19 cellular contexts compared by ENCODE assay signal in genomic region chr21:43631411-43632107, GRCh38. TPM values are rescaled to one million over a fixed set of nuclear protein-coding genes. Genes with fewer than 3 reads are reported as not detected.
DNase-seq lines count a peak whose midpoint lies in the region; ATAC-seq and TF ChIP-seq lines count a peak whose summit lies in the region.
"Had no signal": no experiment of that assay in that cellular context is flagged by ENCODE, and none has a peak within 500 bp of the region (broad histone marks: within the 10 kb centered on the region; RNA-seq: fewer than 3 reads in every experiment).

No MANE protein-coding gene starts in this region.

- intact Hi-C loops in activated T-helper 1 cell treated with anti-CD3 and anti-CD28 coated beads, Interleukin-12 subunit alpha, Interleukin-12 subunit beta, Interleukin-2, Interleukin-4 antibody, amounts not matched to agents 30 ng/mL and 10 ng/mL and 1 ng/mL, durations not matched to agents 14 hours and 24 hours and 36 hours (cut with micrococcal nuclease): no loop called here

- no peak for TF ChIP-seq POLR2A in tibial nerve (IDR thresholded peaks at IDR 0.05)

- H3K9ac ChIP-seq in mesenchymal stem cell (ENCODE audit: low read length): no peak overlapping the region

- H4K8ac ChIP-seq in mesenchymal stem cell (ENCODE audit: low read length): peak overlapping the region; percentile 7

- no peaks in the 10 kb centered on the region for H3K9me3 Mint-ChIP-seq in activated naive CD8-positive, alpha-beta T cell treated with anti-CD3 and anti-CD28 coated beads, Interleukin-2, amount 50 U/mL, for 24 hours
- H3K9me3 Mint-ChIP-seq in activated naive CD8-positive, alpha-beta T cell treated with anti-CD3 and anti-CD28 coated beads for 36 hours: no peaks in the 10 kb centered on the region
- H3K9me3 Mint-ChIP-seq in activated T-helper 1 cell treated with anti-CD3 and anti-CD28 coated beads, Interleukin-12 subunit alpha, Interleukin-12 subunit beta, Interleukin-2, Interleukin-4 antibody, amounts not matched to agents 30 ng/mL and 10 ng/mL and 1 ng/mL, durations not matched to agents 14 hours and 24 hours and 36 hours: no peaks in the 10 kb centered on the region
- H3K9me3 Mint-ChIP-seq: CD4-positive, alpha-beta T cell had no signal

- no peak overlapping the region for H2BK5ac ChIP-seq in mesenchymal stem cell (ENCODE audit: low read depth, low read length, poor library complexity, severe bottlenecking)

- TF ChIP-seq EP300 in tibial nerve (IDR thresholded peaks at IDR 0.05): no peak

- peak overlapping the region in 1 of 2 experiments; percentile 24 for H3K4ac ChIP-seq in mesenchymal stem cell (ENCODE audit: low read depth in 1 of 2, low read length in 2 of 2)

- peak overlapping the region in 1 of 2 experiments; percentile 35 for H3K14ac ChIP-seq in mesenchymal stem cell (ENCODE audit: low read length in 2 of 2)

- H3K18ac ChIP-seq in mesenchymal stem cell (ENCODE audit: low read depth in 1 of 2, low read length in 2 of 2): peak overlapping the region; percentile 4 to 11

- no peaks in the 10 kb centered on the region for H3K4me1 Mint-ChIP-seq in activated naive CD8-positive, alpha-beta T cell treated with anti-CD3 and anti-CD28 coated beads, Interleukin-2, amount 50 U/mL, for 24 hours
- no peaks in the 10 kb centered on the region for H3K4me1 Mint-ChIP-seq in activated naive CD8-positive, alpha-beta T cell treated with anti-CD3 and anti-CD28 coated beads for 36 hours
- H3K4me1 Mint-ChIP-seq in activated T-helper 1 cell treated with anti-CD3 and anti-CD28 coated beads, Interleukin-12 subunit alpha, Interleukin-12 subunit beta, Interleukin-2, Interleukin-4 antibody, amounts not matched to agents 30 ng/mL and 10 ng/mL and 1 ng/mL, durations not matched to agents 14 hours and 24 hours and 36 hours (ENCODE audit: low read depth): no peaks in the 10 kb centered on the region
- H3K4me1 Mint-ChIP-seq: H9 had no signal

- no peak overlapping the region for H3K27ac ChIP-seq in mesenchymal stem cell (ENCODE audit: low read length, poor library complexity, severe bottlenecking)
- H3K27ac ChIP-seq in tibial nerve: no peak overlapping the region
- H3K27ac ChIP-seq: 22Rv1, C4-2B, HL-60 had no signal

- H3K4me3 Mint-ChIP-seq in activated naive CD8-positive, alpha-beta T cell treated with anti-CD3 and anti-CD28 coated beads, Interleukin-2, amount 50 U/mL, for 24 hours: no peak overlapping the region
- H3K4me3 Mint-ChIP-seq in activated naive CD8-positive, alpha-beta T cell treated with anti-CD3 and anti-CD28 coated beads for 36 hours: no peak overlapping the region
- H3K4me3 Mint-ChIP-seq in activated T-helper 1 cell treated with anti-CD3 and anti-CD28 coated beads, Interleukin-12 subunit alpha, Interleukin-12 subunit beta, Interleukin-2, Interleukin-4 antibody, amounts not matched to agents 30 ng/mL and 10 ng/mL and 1 ng/mL, durations not matched to agents 14 hours and 24 hours and 36 hours: no peak overlapping the region
- H3K4me3 Mint-ChIP-seq: CD4-positive, alpha-beta T cell; H9 had no signal

- WGBS in mesenchymal stem cell: 92% methylated on average over 14 of the region's 14 CpGs
- 84 to 94% methylated on average over 14 of the region's 14 CpGs for WGBS in tibial nerve, 2 donors

- peak overlapping the region; percentile 32 to 60 for H2BK12ac ChIP-seq in mesenchymal stem cell (ENCODE audit: low read length in 2 of 2)

- H3K36me3 ChIP-seq in mesenchymal stem cell (ENCODE audit: control insufficient read depth in 1 of 2, insufficient read depth in 2 of 2, low read depth in 1 of 2, low read length in 2 of 2) (peaks cover 3 to 4% of the 10 kb centered on the region in 2 experiments), tibial nerve (peaks cover 0 to 22% (median 0%) of the 10 kb centered on the region in 3 donors)

- ATAC-seq in activated naive CD8-positive, alpha-beta T cell treated with anti-CD3 and anti-CD28 coated beads, Interleukin-2, amount 50 U/mL, for 24 hours: no peak
- no peak for ATAC-seq in HG03342 (IDR thresholded peaks at IDR 0.05; ENCODE audit: unreplicated experiment)
- ATAC-seq: A549 had no signal

- H2BK15ac ChIP-seq in mesenchymal stem cell (ENCODE audit: low read depth, poor library complexity, severe bottlenecking): no peak overlapping the region

- no peak overlapping the region for H3K4me3 ChIP-seq in mesenchymal stem cell (ENCODE audit: insufficient read depth in 1 of 2, low read depth in 1 of 2, low read length in 2 of 2)
- H3K4me3 ChIP-seq in tibial nerve: no peak overlapping the region
- H3K4me3 ChIP-seq: A549 had no signal

- peak overlapping the region; percentile 78 for H4K91ac ChIP-seq in mesenchymal stem cell (ENCODE audit: low read length)

- no peak for TF ChIP-seq CTCF in tibial nerve (IDR thresholded peaks at IDR 0.05)

- no peaks in the 10 kb centered on the region for H3K79me1 ChIP-seq in mesenchymal stem cell (replicated peaks; ENCODE audit: low read length, poor library complexity, severe bottlenecking)

- H2AFZ ChIP-seq in mesenchymal stem cell (ENCODE audit: low read depth, low read length): no peak overlapping the region

- no peaks in the 10 kb centered on the region for H3K27me3 Mint-ChIP-seq in activated naive CD8-positive, alpha-beta T cell treated with anti-CD3 and anti-CD28 coated beads, Interleukin-2, amount 50 U/mL, for 24 hours
- H3K27me3 Mint-ChIP-seq in activated naive CD8-positive, alpha-beta T cell treated with anti-CD3 and anti-CD28 coated beads for 36 hours: no peaks in the 10 kb centered on the region
- H3K27me3 Mint-ChIP-seq in activated T-helper 1 cell treated with anti-CD3 and anti-CD28 coated beads, Interleukin-12 subunit alpha, Interleukin-12 subunit beta, Interleukin-2, Interleukin-4 antibody, amounts not matched to agents 30 ng/mL and 10 ng/mL and 1 ng/mL, durations not matched to agents 14 hours and 24 hours and 36 hours (ENCODE audit: insufficient read depth): peaks cover 14% of the 10 kb centered on the region
- H3K27me3 Mint-ChIP-seq: CD4-positive, alpha-beta T cell had no signal

- H2AK5ac ChIP-seq in mesenchymal stem cell (ENCODE audit: low read length, severe bottlenecking): no peak overlapping the region

- H3K23ac ChIP-seq in mesenchymal stem cell (ENCODE audit: low read length in 2 of 2): no peak overlapping the region

- H3K27ac Mint-ChIP-seq in activated naive CD8-positive, alpha-beta T cell treated with anti-CD3 and anti-CD28 coated beads, Interleukin-2, amount 50 U/mL, for 24 hours: peak overlapping the region; percentile 2
- no peak overlapping the region for H3K27ac Mint-ChIP-seq in activated naive CD8-positive, alpha-beta T cell treated with anti-CD3 and anti-CD28 coated beads for 36 hours
- H3K27ac Mint-ChIP-seq in activated T-helper 1 cell treated with anti-CD3 and anti-CD28 coated beads, Interleukin-12 subunit alpha, Interleukin-12 subunit beta, Interleukin-2, Interleukin-4 antibody, amounts not matched to agents 30 ng/mL and 10 ng/mL and 1 ng/mL, durations not matched to agents 14 hours and 24 hours and 36 hours: peak overlapping the region; percentile 7
- H3K27ac Mint-ChIP-seq: CD4-positive, alpha-beta T cell had no signal

- peaks cover 14% of the 10 kb centered on the region for H3K9me3 ChIP-seq in mesenchymal stem cell (ENCODE audit: control insufficient read depth, low read length)
- H3K9me3 ChIP-seq in tibial nerve: peaks cover 0 to 12% (median 0%) of the 10 kb centered on the region in 4 donors

- no peak for DNase-seq in activated naive CD8-positive, alpha-beta T cell treated with anti-CD3 and anti-CD28 coated beads, Interleukin-2, amount 50 U/mL, for 24 hours
- no peak for DNase-seq in activated naive CD8-positive, alpha-beta T cell treated with anti-CD3 and anti-CD28 coated beads for 36 hours
- no peak for DNase-seq in activated T-helper 1 cell treated with anti-CD3 and anti-CD28 coated beads, Interleukin-12 subunit alpha, Interleukin-12 subunit beta, Interleukin-2, Interleukin-4 antibody, amounts not matched to agents 30 ng/mL and 10 ng/mL and 1 ng/mL, durations not matched to agents 14 hours and 24 hours and 36 hours (ENCODE audit: low spot score)
- DNase-seq in mesenchymal stem cell (no peak), NCI-H1048 (lab: John Stamatoyannopoulos, UW) (no peak), tibial nerve (ENCODE audit: low spot score in 2 of 2) (no peak)
- DNase-seq in activated naive CD4-positive, alpha-beta T cell treated with Interleukin-2 at 50 U/mL for 16 hours: no peak
- DNase-seq: AML-193; CD4-positive, alpha-beta T cell; DMS153; DMS79; GDM1; GOT3; H9 had no signal

- no peak overlapping the region for H3K4me2 ChIP-seq in mesenchymal stem cell (ENCODE audit: low read length, poor library complexity, severe bottlenecking)
- H3K4me2 ChIP-seq: A549 had no signal

- peaks cover 6% of the 10 kb centered on the region for H3K4me1 ChIP-seq in mesenchymal stem cell (ENCODE audit: control insufficient read depth, insufficient read depth, low read depth, low read length)
- H3K4me1 ChIP-seq in tibial nerve: no peaks in the 10 kb centered on the region
- H3K4me1 ChIP-seq: A549 had no signal

- H3K27me3 ChIP-seq in mesenchymal stem cell (ENCODE audit: control insufficient read depth in 1 of 2, insufficient read depth in 1 of 2, low read length in 2 of 2): no peaks in the 10 kb centered on the region
- no peaks in the 10 kb centered on the region for H3K27me3 ChIP-seq in tibial nerve

- H2BK120ac ChIP-seq in mesenchymal stem cell (ENCODE audit: low read depth, low read length): no peak overlapping the region

- H3K36me3 Mint-ChIP-seq in activated naive CD8-positive, alpha-beta T cell treated with anti-CD3 and anti-CD28 coated beads, Interleukin-2, amount 50 U/mL, for 24 hours (ENCODE audit: low read depth): peaks cover 2% of the 10 kb centered on the region
- peaks cover 3% of the 10 kb centered on the region for H3K36me3 Mint-ChIP-seq in activated naive CD8-positive, alpha-beta T cell treated with anti-CD3 and anti-CD28 coated beads for 36 hours
- H3K36me3 Mint-ChIP-seq in activated T-helper 1 cell treated with anti-CD3 and anti-CD28 coated beads, Interleukin-12 subunit alpha, Interleukin-12 subunit beta, Interleukin-2, Interleukin-4 antibody, amounts not matched to agents 30 ng/mL and 10 ng/mL and 1 ng/mL, durations not matched to agents 14 hours and 24 hours and 36 hours (ENCODE audit: low read depth): no peaks in the 10 kb centered on the region

RNA-seq across cellular contexts. Expression of gene HSF2BP, which starts 27.7 kb away (rescaled TPM):
- total RNA-seq in activated naive CD8-positive, alpha-beta T cell treated with anti-CD3 and anti-CD28 coated beads for 36 hours: 1 to 10 TPM in 1 of 2 experiments, under 1 TPM in 1; 0.68 to 1.2 TPM
- 1.2 TPM in 2 replicates for total RNA-seq in activated T-helper 1 cell treated with anti-CD3 and anti-CD28 coated beads, Interleukin-12 subunit alpha, Interleukin-12 subunit beta, Interleukin-2, Interleukin-4 antibody, amounts not matched to agents 30 ng/mL and 10 ng/mL and 1 ng/mL, durations not matched to agents 14 hours and 24 hours and 36 hours
- polyA plus RNA-seq in mesenchymal stem cell (2013, experiment 1 of 2): 1.0 TPM
- 0.82 TPM for polyA plus RNA-seq in mesenchymal stem cell (2013, experiment 2 of 2)
- total RNA-seq in tibial nerve: 1 to 10 TPM; 1.7 to 6.3 (median 1.9) TPM

RNA-seq across cellular contexts. Expression of gene RRP1B, which starts 27.8 kb away (rescaled TPM):
- total RNA-seq in activated naive CD8-positive, alpha-beta T cell treated with anti-CD3 and anti-CD28 coated beads for 36 hours: 100 to 1,000 TPM; 105 to 108 TPM
- 76.8 and 77.8 TPM in 2 replicates for total RNA-seq in activated T-helper 1 cell treated with anti-CD3 and anti-CD28 coated beads, Interleukin-12 subunit alpha, Interleukin-12 subunit beta, Interleukin-2, Interleukin-4 antibody, amounts not matched to agents 30 ng/mL and 10 ng/mL and 1 ng/mL, durations not matched to agents 14 hours and 24 hours and 36 hours
- polyA plus RNA-seq in mesenchymal stem cell (2013, experiment 1 of 2): 15.6 TPM
- polyA plus RNA-seq in mesenchymal stem cell (2013, experiment 2 of 2): 15.9 TPM
- 10 to 100 TPM; 21.4 to 29.4 (median 25.5) TPM for total RNA-seq in tibial nerve
